ENCODE assay signal across 28 cellular contexts in the genomic region with DNA sequence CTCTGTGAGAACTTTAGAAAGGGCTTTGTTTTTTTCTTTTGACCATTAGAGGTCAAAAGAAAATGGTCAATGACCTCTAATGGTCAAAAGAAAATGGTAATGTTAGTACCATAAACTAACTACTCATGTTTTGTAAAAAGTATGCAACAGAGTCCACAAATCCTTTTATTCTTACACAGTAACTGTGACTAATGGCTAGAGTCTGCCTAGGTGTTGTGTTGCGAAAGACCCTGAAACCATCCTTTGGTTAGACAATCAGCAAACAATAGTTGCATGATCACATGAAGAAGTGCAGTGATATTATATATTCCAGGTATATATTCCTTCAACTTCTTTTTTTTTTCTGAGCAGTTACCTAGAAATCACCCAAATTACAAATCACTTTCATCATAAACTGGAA. TPM values are rescaled to one million over a fixed set of nuclear protein-coding genes. Genes with fewer than 3 reads are reported as not detected.
DNase-seq lines count a peak whose midpoint lies in the region; ATAC-seq and TF ChIP-seq lines count a peak whose summit lies in the region.
"Had no signal": no experiment of that assay in that cellular context is flagged by ENCODE, and none has a peak within 500 bp of the region (broad histone marks: within the 10 kb centered on the region; RNA-seq: fewer than 3 reads in every experiment).

No MANE protein-coding gene starts in this region.

- no peaks in the 10 kb centered on the region for H4K20me1 ChIP-seq in PC-3 (ENCODE audit: low read length)

- DNase-seq in HPDE6-E6E7 (ENCODE audit: extremely low spot score) (peak; percentile 5), PC-3 (peak; percentile 72), epithelial cell of prostate (ENCODE audit: low read depth, low spot score) (peak; percentile 46), kidney tubule cell (ENCODE audit: low spot score) (peak; percentile 31), glutamatergic neuron (no peak), AG08396 (ENCODE audit: low spot score) (no peak), substantia nigra (lab: John Stamatoyannopoulos, UW) (no peak)
- DNase-seq: activated CD4-positive, alpha-beta memory T cell treated with anti-CD3 and anti-CD28 coated beads for 36 hours; activated naive CD4-positive, alpha-beta T cell treated with Interleukin-2 at 50 U/mL for 16 hours; amniotic stem cell; brain microvascular endothelial cell; DMS79 treated with DMSO at 0.1 percent for 48 hours; heart right ventricle; natural killer cell; NCI-H1105; NCI-H187 treated with DMSO at 0.1 percent for 48 hours; NCI-H526 treated with DMSO at 0.1 percent for 48 hours; NK-92 treated with Interleukin-12 subunit alpha and Interleukin-12 subunit beta, amount 100 ng/mL, for 24 hours; SK-N-SH; stimulated activated naive CD4-positive, alpha-beta T cell; T-helper 17 cell; upper lobe of left lung had no signal

- H3K9ac ChIP-seq in PC-3 (ENCODE audit: low read length), result no peak overlapping the region
- H3K9ac ChIP-seq: SK-N-SH had no signal

- H3K9me3 ChIP-seq in PC-3 (ENCODE audit: low read length), result no peaks in the 10 kb centered on the region
- H3K9me3 ChIP-seq: heart right ventricle, SK-N-SH, suprapubic skin, upper lobe of left lung had no signal

- POLR2A ChIA-PET in PC-3 (lab: Charles Lee; ENCODE audit: unreplicated experiment), result no interaction called here

- H3K27ac ChIP-seq in PC-3 (ENCODE audit: low read length) (no peak overlapping the region), epithelial cell of prostate (no peak overlapping the region), substantia nigra (ENCODE audit: low read depth, low read length, poor library complexity, severe bottlenecking) (no peak overlapping the region)
- H3K27ac ChIP-seq: brain microvascular endothelial cell, C4-2B, heart right ventricle, skin epidermis, suprapubic skin, upper lobe of left lung had no signal

- TF ChIP-seq CTCF in PC-3 (conservative IDR thresholded peaks at IDR 0.05; ENCODE audit: low read depth, low read length) (no peak), glutamatergic neuron (IDR thresholded peaks at IDR 0.05; ENCODE audit: partially characterized antibody, unreplicated experiment) (no peak)

- H3K36me3 Mint-ChIP-seq in glutamatergic neuron (ENCODE audit: unreplicated experiment), result no peaks in the 10 kb centered on the region
- H3K36me3 Mint-ChIP-seq: activated CD4-positive, alpha-beta memory T cell treated with anti-CD3 and anti-CD28 coated beads for 36 hours; natural killer cell had no signal

- no peaks in the 10 kb centered on the region for H3K4me1 Mint-ChIP-seq in glutamatergic neuron (ENCODE audit: low read depth, unreplicated experiment)
- H3K4me1 Mint-ChIP-seq: natural killer cell, T-helper 17 cell had no signal

- no peak overlapping the region for H3K4me2 ChIP-seq in PC-3 (ENCODE audit: low read length)
- H3K4me2 ChIP-seq: SK-N-SH had no signal

- no peaks in the 10 kb centered on the region for H3F3A ChIP-seq in PC-3 (ENCODE audit: low read length, unreplicated experiment)

- peaks cover 9% of the 10 kb centered on the region; the same call in 1 of the 2 replicates for H3K4me1 ChIP-seq in PC-3 (ENCODE audit: insufficient read depth, low read length)
- H3K4me1 ChIP-seq: heart right ventricle, suprapubic skin, upper lobe of left lung had no signal

- ATAC-seq in PC-3, result no peak
- ATAC-seq: activated CD4-positive, CD25-positive, alpha-beta regulatory T cell treated with anti-CD3 and anti-CD28 coated beads, Interleukin-2, amount 50 U/mL, for 24 hours; heart right ventricle; natural killer cell; Right ventricle myocardium inferior; T-helper 17 cell had no signal

- H3K27me3 Mint-ChIP-seq in glutamatergic neuron (ENCODE audit: unreplicated experiment), result peaks cover 1% of the 10 kb centered on the region
- H3K27me3 Mint-ChIP-seq: activated CD4-positive, alpha-beta memory T cell treated with anti-CD3 and anti-CD28 coated beads for 36 hours; T-helper 17 cell had no signal

- H3K27ac Mint-ChIP-seq in glutamatergic neuron (ENCODE audit: unreplicated experiment), result no peak overlapping the region
- H3K27ac Mint-ChIP-seq: activated CD4-positive, alpha-beta memory T cell treated with anti-CD3 and anti-CD28 coated beads for 36 hours; natural killer cell; T-helper 17 cell had no signal

- H3K27me3 ChIP-seq in PC-3 (ENCODE audit: low read length), result no peaks in the 10 kb centered on the region
- H3K27me3 ChIP-seq: brain microvascular endothelial cell, heart right ventricle, suprapubic skin, upper lobe of left lung had no signal

- no peaks in the 10 kb centered on the region for H3K36me3 ChIP-seq in PC-3 (ENCODE audit: low read depth, low read length)
- H3K36me3 ChIP-seq: brain microvascular endothelial cell, heart right ventricle, suprapubic skin, upper lobe of left lung had no signal

- H3K9me2 ChIP-seq in PC-3 (replicated peaks; ENCODE audit: low read length), result no peaks in the 10 kb centered on the region
- H3K9me2 ChIP-seq: SK-N-SH had no signal

- no peak overlapping the region for H3K4me3 ChIP-seq in PC-3 (ENCODE audit: low read length)
- H3K4me3 ChIP-seq: heart right ventricle, lung, skin epidermis, suprapubic skin, upper lobe of left lung had no signal

- no peaks in the 10 kb centered on the region for H3K9me3 Mint-ChIP-seq in glutamatergic neuron (ENCODE audit: unreplicated experiment)
- H3K9me3 Mint-ChIP-seq: activated CD4-positive, alpha-beta memory T cell treated with anti-CD3 and anti-CD28 coated beads for 36 hours had no signal

- intact Hi-C loops in PC-3 (cut with micrococcal nuclease), result no loop called here

- CTCF ChIA-PET in PC-3 (lab: Charles Lee), result no interaction called here

- no peak overlapping the region for H3K4me3 Mint-ChIP-seq in glutamatergic neuron (ENCODE audit: unreplicated experiment)
- H3K4me3 Mint-ChIP-seq: activated CD4-positive, alpha-beta memory T cell treated with anti-CD3 and anti-CD28 coated beads for 36 hours; natural killer cell; T-helper 17 cell had no signal

- no peaks in the 10 kb centered on the region for H3K79me2 ChIP-seq in PC-3 (ENCODE audit: low read length)

- no TSS peak for BruUV-seq in PC-3 (replicated peaks; lab: Mats Ljungman, UMichigan)

- no peak overlapping the region for H2AFZ ChIP-seq in PC-3 (ENCODE audit: low read length)

RNA-seq across cellular contexts. Expression of a gene that starts 40.9 kb away (rescaled TPM):
- total RNA-seq in PC-3 (2014; rRNA removed) (1.7 and 3.4 TPM in 2 replicates), glutamatergic neuron (ENCODE audit: unreplicated experiment) (0.51 TPM)
- total RNA-seq: activated CD4-positive, alpha-beta memory T cell treated with anti-CD3 and anti-CD28 coated beads for 36 hours had no signal

Comparison
In these comparisons a context has a peak if more than half of its experiments do, and no peak if none do; other contexts are left out.
1. DNase-seq: peak in HPDE6-E6E7 (single experiment), PC-3 (single experiment), epithelial cell of prostate (single experiment) and kidney tubule cell (single experiment); none in glutamatergic neuron (single experiment), AG08396 (single experiment) and substantia nigra (0 of 49).